Comparison of ENCODE assay signal across 14 cellular contexts in genomic region chr3:57080171-57080570, GRCh38. TPM values are rescaled to one million over a fixed set of nuclear protein-coding genes. Genes with fewer than 3 reads are reported as not detected.
A peak's percentile ranks its signal among the peaks of the same experiment; 100 is the strongest.
DNase-seq lines count a peak whose midpoint lies in the region; ATAC-seq, FAIRE-seq and TF ChIP-seq lines count a peak whose summit lies in the region.
"Had no signal": no experiment of that assay in that cellular context is flagged by ENCODE, and none has a peak within 500 bp of the region (broad histone marks: within the 10 kb centered on the region; RNA-seq: fewer than 3 reads in every experiment).

No MANE protein-coding gene starts in this region.

- no peak overlapping the region for H3K14ac ChIP-seq in neuronal stem cell (ENCODE audit: low read length)

- WGBS in HepG2 (ENCODE audit: low lambda C conversion rate): no CpG with 5 or more reads among the region's 4 CpGs
- WGBS in right lobe of liver (ENCODE audit: insufficient coverage, low coverage, low lambda C conversion rate, missing lambda C conversion rate): 80% methylated on average over 2 of the region's 4 CpGs
- WGBS in neuronal stem cell (ENCODE audit: extremely low coverage in 2 of 2, insufficient read length in 2 of 2, insufficient replicate concordance in 1 of 2), 2 donors: no CpG with 5 or more reads among the region's 4 CpGs

- H3K4me2 ChIP-seq in HepG2 (ENCODE audit: low read depth, low read length) (peak overlapping the region; percentile 92), neuronal stem cell (ENCODE audit: insufficient read depth, low read length, poor library complexity, severe bottlenecking) (no peak overlapping the region)

- intact Hi-C loops in HepG2 (cut with micrococcal nuclease; ENCODE audit: unreplicated experiment): no loop called here
- intact Hi-C loops in right lobe of liver (cut with DNase I): no loop called here

- POLR2A ChIA-PET in HepG2 (lab: Yijun Ruan, JAX) (interaction anchor here (1.1 to 4.0 kb wide), 2 partner anchors 19 to 89 kb away, joined by 3 to 29 read pairs; no protein-coding TSS in a partner anchor), RWPE1 (lab: Yijun Ruan, JAX; ENCODE audit: low non-redundant PET) (no interaction called here)

- DNase-seq in HepG2 (ENCODE audit: low spot score) (no peak), right lobe of liver (no peak), RWPE1 (ENCODE audit: low spot score) (no peak), SW480 (ENCODE audit: low spot score) (no peak), neuronal stem cell (ENCODE audit: low spot score) (no peak), GM20000 (ENCODE audit: low spot score) (no peak)
- DNase-seq: C1 segment of cervical spinal cord; erythroblast; NCI-H2107; stimulated activated CD4-positive, alpha-beta T cell treated with anti-CD3 and anti-CD28 coated beads, Interleukin-4, amount 100 ng/mL, for 4 hours had no signal

- no peak for TF ChIP-seq CTCF in HepG2 (CRISPR knock-in tag; IDR thresholded peaks at IDR 0.05)
- no peak for TF ChIP-seq CTCF in right lobe of liver (IDR thresholded peaks at IDR 0.05)
- TF ChIP-seq CTCF in RWPE1 (conservative IDR thresholded peaks at IDR 0.05; ENCODE audit: low read depth): no peak
- no peak for TF ChIP-seq CTCF in GM20000 (IDR thresholded peaks at IDR 0.05; ENCODE audit: extremely low read depth, missing control alignments)

- no peak overlapping the region for H4K8ac ChIP-seq in neuronal stem cell (ENCODE audit: low read depth, low read length)

- H3K4ac ChIP-seq in neuronal stem cell (ENCODE audit: low read length): no peak overlapping the region

- H3K27ac ChIP-seq in HepG2 (ENCODE audit: extremely low read length, insufficient read depth, low read length) (no peak overlapping the region), right lobe of liver (no peak overlapping the region), RWPE1 (0 out of 2 replicates have a peak overlapping the region, but pooled peaks have one; percentile 12), neuronal stem cell (replicated peaks; ENCODE audit: low read length) (no peak overlapping the region)
- H3K27ac ChIP-seq: Peyer's patch had no signal

- H3K4me3 ChIP-seq in HepG2 (replicated peaks in 1 of 3; ENCODE audit: insufficient read depth in 1 of 3, low read depth in 2 of 3, low read length in 3 of 3): no peak overlapping the region
- no peak overlapping the region for H3K4me3 ChIP-seq in right lobe of liver
- peak overlapping the region; percentile 75 for H3K4me3 ChIP-seq in iPS-15b (ENCODE audit: low read depth, low read length)
- no peak overlapping the region for H3K4me3 ChIP-seq in neuronal stem cell (ENCODE audit: low read length in 2 of 2)

- TF ChIP-seq POLR2A in HepG2 (IDR thresholded peaks at IDR 0.05; ENCODE audit: insufficient read depth in 1 of 2, low read depth in 2 of 2, low read length in 2 of 2) (no peak), right lobe of liver (IDR thresholded peaks at IDR 0.05) (no peak)

- H2BK5ac ChIP-seq in neuronal stem cell (ENCODE audit: low read length): no peak overlapping the region

- in situ Hi-C loops in HepG2 (cut with HindIII; ENCODE audit: extremely low pct_ligation_motif_present, low pct_unique_long_range_greater_than_20kb): loop anchor here (10.0 kb wide), 1 partner anchor 85 kb away; no protein-coding TSS in a partner anchor

- H2BK12ac ChIP-seq in neuronal stem cell (ENCODE audit: low read length): no peak overlapping the region

- no peaks in the 10 kb centered on the region for H4K20me1 ChIP-seq in HepG2 (ENCODE audit: insufficient read depth, low read length)

- CTCF ChIA-PET in HepG2 (lab: Yijun Ruan, JAX; ENCODE audit: low intra/inter-chr PET ratio, low total read pairs): no interaction called here
- CTCF ChIA-PET in RWPE1 (lab: Yijun Ruan, JAX): interaction anchor here (0.6 to 0.7 kb wide), 2 partner anchors 43 to 141 kb away, joined by 3 to 5 read pairs; no protein-coding TSS in a partner anchor

- BruUV-seq in HepG2 (replicated peaks; lab: Mats Ljungman, UMichigan): no TSS peak

- H3K4me1 ChIP-seq in HepG2 (ENCODE audit: insufficient read depth, low read length): peaks cover 51% of the 10 kb centered on the region
- peaks cover 0 to 11% (median 0%) of the 10 kb centered on the region in 4 donors for H3K4me1 ChIP-seq in right lobe of liver
- peaks cover 5% of the 10 kb centered on the region for H3K4me1 ChIP-seq in iPS-15b (ENCODE audit: control insufficient read depth, insufficient read depth, low read length)
- peaks cover 3 to 8% of the 10 kb centered on the region in 2 donors for H3K4me1 ChIP-seq in neuronal stem cell (ENCODE audit: control insufficient read depth in 2 of 2, insufficient read depth in 1 of 2, low read depth in 1 of 2, low read length in 2 of 2)

- ATAC-seq in HepG2 (no peak), right lobe of liver (no peak), GM21390 (IDR thresholded peaks at IDR 0.05; ENCODE audit: unreplicated experiment) (no peak)

- H3K9me3 ChIP-seq in HepG2 (ENCODE audit: low read length): no peaks in the 10 kb centered on the region
- no peaks in the 10 kb centered on the region for H3K9me3 ChIP-seq in right lobe of liver
- H3K9me3 ChIP-seq in iPS-15b (ENCODE audit: control insufficient read depth, insufficient read depth, low read length): no peaks in the 10 kb centered on the region
- H3K9me3 ChIP-seq in neuronal stem cell (replicated peaks in 1 of 2; ENCODE audit: control insufficient read depth in 2 of 2, insufficient read depth in 1 of 2, low read depth in 1 of 2, low read length in 2 of 2): no peaks in the 10 kb centered on the region
- H3K9me3 ChIP-seq: Peyer's patch had no signal

- no peak for FAIRE-seq in HepG2 (lab: Jason Lieb, UNC)

- no peak overlapping the region for H3K23ac ChIP-seq in neuronal stem cell (ENCODE audit: low read depth, low read length, poor library complexity)

- no peak overlapping the region for H2BK15ac ChIP-seq in neuronal stem cell (ENCODE audit: low read length)

- H2AK5ac ChIP-seq in neuronal stem cell (ENCODE audit: low read depth, low read length): no peak overlapping the region

- H4K91ac ChIP-seq in neuronal stem cell (ENCODE audit: low read depth, low read length, poor library complexity): no peak overlapping the region

- H3K36me3 ChIP-seq in HepG2 (replicated peaks in 1 of 2; ENCODE audit: control insufficient read depth in 1 of 2, insufficient read depth in 2 of 2, low read length in 2 of 2) (no peaks in the 10 kb centered on the region; a peak in 1 of 5 replicates), right lobe of liver (no peaks in the 10 kb centered on the region), iPS-15b (ENCODE audit: control insufficient read depth, insufficient read depth, low read length) (no peaks in the 10 kb centered on the region), neuronal stem cell (replicated peaks in 1 of 2; ENCODE audit: control insufficient read depth in 2 of 2, insufficient read depth in 2 of 2, low read length in 2 of 2) (no peaks in the 10 kb centered on the region)
- H3K36me3 ChIP-seq: Peyer's patch had no signal

- H3K18ac ChIP-seq in neuronal stem cell (ENCODE audit: low read length): no peak overlapping the region

- H3K9ac ChIP-seq in HepG2 (ENCODE audit: insufficient read depth, low read depth, low read length) (no peak overlapping the region), iPS-15b (ENCODE audit: low read depth, low read length) (no peak overlapping the region), neuronal stem cell (ENCODE audit: low read depth, low read length, poor library complexity) (no peak overlapping the region)

- H2BK120ac ChIP-seq in neuronal stem cell (ENCODE audit: low read depth, low read length): no peak overlapping the region

- TF ChIP-seq EP300 in HepG2 (IDR thresholded peaks at IDR 0.05; ENCODE audit: low read depth in 2 of 2, low read length in 2 of 2) (no peak), HepG2 (CRISPR knock-in tag; IDR thresholded peaks at IDR 0.05; ENCODE audit: borderline replicate concordance) (no peak)

- H2AFZ ChIP-seq in HepG2 (ENCODE audit: low read length): no peak overlapping the region
- no peak overlapping the region for H2AFZ ChIP-seq in neuronal stem cell (ENCODE audit: low read length)

- H3K79me2 ChIP-seq in HepG2 (ENCODE audit: insufficient read depth, low read length): peaks cover 10% of the 10 kb centered on the region

- H3K27me3 ChIP-seq in HepG2 (ENCODE audit: control insufficient read depth in 1 of 2, insufficient read depth in 2 of 2, low read length in 2 of 2) (peaks cover 0 to 8% of the 10 kb centered on the region in 2 experiments; a peak in 1 of 5 replicates), right lobe of liver (peaks cover 0 to 15% of the 10 kb centered on the region in 2 donors), iPS-15b (ENCODE audit: control insufficient read depth, insufficient read depth, low read length) (peaks cover 21% of the 10 kb centered on the region), neuronal stem cell (ENCODE audit: control insufficient read depth in 3 of 3, insufficient read depth in 3 of 3, low read depth in 1 of 3, low read length in 3 of 3) (peaks cover 0 to 42% (median 26%) of the 10 kb centered on the region in 3 experiments)

- no peak for TF ChIP-seq RAD21 in HepG2 (CRISPR knock-in tag; IDR thresholded peaks at IDR 0.05)

- no peaks in the 10 kb centered on the region for H3K79me1 ChIP-seq in neuronal stem cell (ENCODE audit: low read depth, low read length)

RNA-seq across cellular contexts. Expression of gene SPATA12, which starts 19.7 kb away (rescaled TPM):
- total RNA-seq in HepG2 (2016; rRNA removed; fragmentation: Illumina TruSeq; extraction: Trizol) (0.09 TPM in 1 of 2 replicates, not detected in the other), right lobe of liver (under 1 TPM in 1 of 6 experiments, not detected in 5; 0.09 TPM)
- total RNA-seq in HepG2 (2016; cell fraction: cytosol; rRNA removed; fragmentation: Illumina TruSeq; extraction: Trizol; ENCODE audit: low read depth): not detected in 2 replicates
- total RNA-seq in HepG2 (2016; cell fraction: insoluble cytoplasmic fraction; rRNA removed; fragmentation: Illumina TruSeq; extraction: Trizol): 0.04 TPM in 1 of 2 replicates, not detected in the other
- total RNA-seq in HepG2 (2016; cell fraction: membrane; rRNA removed; fragmentation: Illumina TruSeq; extraction: Trizol): 0.12 TPM in 1 of 2 replicates, not detected in the other
- not detected in 2 replicates for total RNA-seq in HepG2 (2016; cell fraction: nucleus; rRNA removed; fragmentation: Illumina TruSeq; extraction: Trizol)
- 0.16 and 0.25 TPM in 2 replicates for polyA plus RNA-seq in HepG2 (2011; rRNA removed)
- polyA plus RNA-seq in HepG2 (2011; cell fraction: cytosol; rRNA removed): 0.08 and 0.09 TPM in 2 replicates
- polyA plus RNA-seq in HepG2 (2011; cell fraction: nucleus; rRNA removed): 0.06 and 0.14 TPM in 2 replicates
- polyA plus RNA-seq in HepG2 (2012): not detected in 2 replicates
- not detected in 2 replicates for polyA plus RNA-seq in HepG2 (2016; cell fraction: cytosol; fragmentation: Illumina TruSeq; extraction: Trizol; ENCODE audit: low read depth)
- not detected in 2 replicates for polyA plus RNA-seq in HepG2 (2016; cell fraction: insoluble cytoplasmic fraction; fragmentation: Illumina TruSeq; extraction: Trizol; ENCODE audit: low read depth)
- not detected in 2 replicates for polyA plus RNA-seq in HepG2 (2016; cell fraction: membrane; fragmentation: Illumina TruSeq; extraction: Trizol; ENCODE audit: low read depth)
- not detected in 2 replicates for polyA plus RNA-seq in HepG2 (2016; cell fraction: nucleus; fragmentation: Illumina TruSeq; extraction: Trizol; ENCODE audit: insufficient read depth, low read depth)
- polyA minus RNA-seq in HepG2 (2011; rRNA and poly(A)+ RNA removed; ENCODE audit: low replicate concordance): 0.26 and 0.35 TPM in 2 replicates
- polyA minus RNA-seq in HepG2 (2011; cell fraction: cytosol; rRNA and poly(A)+ RNA removed): not detected in 2 replicates
- 0.13 TPM in 1 of 2 replicates, not detected in the other for polyA minus RNA-seq in HepG2 (2011; cell fraction: nucleus; rRNA and poly(A)+ RNA removed)
- polyA plus RNA-seq in neuronal stem cell (2013, experiment 1 of 2): 0.28 TPM
- polyA plus RNA-seq in neuronal stem cell (2013, experiment 2 of 2): 0.39 TPM
- total RNA-seq: Peyer's patch, right cardiac atrium had no signal
